In the genomic region with DNA sequence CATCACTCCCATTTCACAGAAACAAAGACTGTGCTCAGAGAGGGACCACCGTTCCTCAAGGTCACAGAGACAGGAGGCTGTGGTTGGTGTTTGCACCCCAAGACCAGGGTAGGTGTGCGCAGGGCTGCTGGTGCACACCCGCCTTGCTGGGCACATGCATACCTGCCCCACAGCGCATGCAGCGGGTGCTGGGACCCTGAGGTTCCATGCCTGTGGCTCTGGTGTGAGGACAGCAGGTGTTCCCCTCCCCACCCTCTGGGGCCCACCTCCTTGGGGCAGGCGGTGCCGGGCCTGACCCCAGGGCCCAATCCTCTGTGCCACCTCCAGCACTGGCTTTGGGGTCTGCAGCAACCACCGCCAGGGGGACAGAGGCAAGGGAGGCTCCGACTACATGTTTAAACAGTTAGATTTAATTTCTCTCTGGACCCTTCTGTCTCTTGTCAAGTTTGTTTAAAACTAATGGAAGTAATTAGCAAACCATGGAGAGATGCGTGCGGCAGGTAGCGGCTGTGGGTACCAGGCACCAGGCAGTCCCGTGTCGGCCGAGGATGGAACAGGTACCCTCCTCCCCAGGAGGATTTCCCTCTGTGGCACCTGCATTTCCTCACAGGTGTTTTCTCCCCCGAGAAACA, we compare ENCODE assay signal across 16 cellular contexts.
DNase-seq lines count a peak whose midpoint lies in the region; ATAC-seq and TF ChIP-seq lines count a peak whose summit lies in the region.
"Had no signal": no experiment of that assay in that cellular context is flagged by ENCODE, and none has a peak within 500 bp of the region (broad histone marks: within the 10 kb centered on the region; RNA-seq: fewer than 3 reads in every experiment).

No MANE protein-coding gene starts in this region.

- H3K9ac ChIP-seq in neuronal stem cell (ENCODE audit: low read depth, low read length, poor library complexity): no peak overlapping the region

- TF ChIP-seq CTCF in left ventricle myocardium inferior (IDR thresholded peaks at IDR 0.05; ENCODE audit: borderline replicate concordance): no peak

- no peaks in the 10 kb centered on the region for H3K4me1 ChIP-seq in left ventricle myocardium inferior
- H3K4me1 ChIP-seq in neuronal stem cell (ENCODE audit: control insufficient read depth in 2 of 2, insufficient read depth in 1 of 2, low read depth in 1 of 2, low read length in 2 of 2): peaks cover 13 to 16% of the 10 kb centered on the region in 2 donors

- H3K9me3 Mint-ChIP-seq in stimulated activated naive B cell treated with anti-CD40 and anti-IgM and Interleukin-4, amounts not matched to agents 10 μg/mL and 1 μg/mL and 100 μg/mL, for 72 hours: peaks cover 0 to 1% of the 10 kb centered on the region in 2 donors
- H3K9me3 Mint-ChIP-seq: CD4-positive, alpha-beta T cell had no signal

- no peak overlapping the region for H2AFZ ChIP-seq in neuronal stem cell (ENCODE audit: low read length)

- H3K27me3 Mint-ChIP-seq in T-helper 17 cell: peaks cover 5% of the 10 kb centered on the region
- peaks cover 7 to 11% of the 10 kb centered on the region in 2 donors for H3K27me3 Mint-ChIP-seq in stimulated activated naive B cell treated with anti-CD40 and anti-IgM and Interleukin-4, amounts not matched to agents 10 μg/mL and 1 μg/mL and 100 μg/mL, for 72 hours

- no peak overlapping the region for H3K27ac ChIP-seq in left ventricle myocardium inferior (replicated peaks)
- no peak overlapping the region for H3K27ac ChIP-seq in neuronal stem cell (replicated peaks; ENCODE audit: low read length)
- H3K27ac ChIP-seq: 22Rv1 had no signal

- no peaks in the 10 kb centered on the region for H3K79me1 ChIP-seq in neuronal stem cell (ENCODE audit: low read depth, low read length)

- H3K9me3 ChIP-seq in left ventricle myocardium inferior (replicated peaks): no peaks in the 10 kb centered on the region
- H3K9me3 ChIP-seq in T-helper 17 cell (ENCODE audit: control insufficient read depth, low read length, poor library complexity, severe bottlenecking): no peaks in the 10 kb centered on the region
- peaks cover 0 to 2% of the 10 kb centered on the region in 2 donors for H3K9me3 ChIP-seq in neuronal stem cell (replicated peaks in 1 of 2; ENCODE audit: control insufficient read depth in 2 of 2, insufficient read depth in 1 of 2, low read depth in 1 of 2, low read length in 2 of 2)

- H3K4me3 Mint-ChIP-seq in T-helper 17 cell: peak overlapping the region; percentile 31
- no peak overlapping the region for H3K4me3 Mint-ChIP-seq in stimulated activated naive B cell treated with anti-CD40 and anti-IgM and Interleukin-4, amounts not matched to agents 10 μg/mL and 1 μg/mL and 100 μg/mL, for 72 hours
- H3K4me3 Mint-ChIP-seq: CD4-positive, alpha-beta T cell; HFFc6 had no signal

- no CpG with 5 or more reads among the region's 16 CpGs for WGBS in neuronal stem cell (ENCODE audit: extremely low coverage in 2 of 2, insufficient read length in 2 of 2, insufficient replicate concordance in 1 of 2), 2 donors

- H3K36me3 Mint-ChIP-seq in T-helper 17 cell (ENCODE audit: low read depth): no peaks in the 10 kb centered on the region
- H3K36me3 Mint-ChIP-seq in stimulated activated naive B cell treated with anti-CD40 and anti-IgM and Interleukin-4, amounts not matched to agents 10 μg/mL and 1 μg/mL and 100 μg/mL, for 72 hours: no peaks in the 10 kb centered on the region

- no peak overlapping the region for H3K27ac Mint-ChIP-seq in T-helper 17 cell
- H3K27ac Mint-ChIP-seq in stimulated activated naive B cell treated with anti-CD40 and anti-IgM and Interleukin-4, amounts not matched to agents 10 μg/mL and 1 μg/mL and 100 μg/mL, for 72 hours: peak overlapping the region; percentile 14
- H3K27ac Mint-ChIP-seq: CD4-positive, alpha-beta T cell; HFFc6 had no signal

- H3K27me3 ChIP-seq in left ventricle myocardium inferior (ENCODE audit: low read depth) (peaks cover 91% of the 10 kb centered on the region), neuronal stem cell (ENCODE audit: control insufficient read depth in 3 of 3, insufficient read depth in 3 of 3, low read depth in 1 of 3, low read length in 3 of 3) (no peaks in the 10 kb centered on the region)

- peak overlapping the region; percentile 72 for H3K18ac ChIP-seq in neuronal stem cell (ENCODE audit: low read length)

- ATAC-seq in left cardiac atrium: no peak
- no peak for ATAC-seq in T-helper 17 cell
- ATAC-seq in stimulated activated naive B cell treated with anti-CD40 and anti-IgM and Interleukin-4, amounts not matched to agents 10 μg/mL and 1 μg/mL and 100 μg/mL, for 72 hours (replicated peaks): no peak
- ATAC-seq in HG03469 (IDR thresholded peaks at IDR 0.05; ENCODE audit: unreplicated experiment): no peak

- no peak overlapping the region for H3K4me2 ChIP-seq in neuronal stem cell (ENCODE audit: insufficient read depth, low read length, poor library complexity, severe bottlenecking)

- DNase-seq in left cardiac atrium: peak; percentile 2
- DNase-seq in left ventricle myocardium inferior: no peak
- DNase-seq in T-helper 17 cell: no peak
- no peak for DNase-seq in neuronal stem cell (ENCODE audit: low spot score)
- DNase-seq in stimulated activated naive B cell treated with anti-CD40 and anti-IgM and Interleukin-4, amounts not matched to agents 10 μg/mL and 1 μg/mL and 100 μg/mL, for 72 hours: no peak
- DNase-seq in activated CD8-positive, alpha-beta memory T cell treated with anti-CD3 and anti-CD28 coated beads for 24 hours: no peak
- DNase-seq in COLO668 (lab: John Stamatoyannopoulos, UW; ENCODE audit: unreplicated experiment): no peak
- DNase-seq: CD4-positive, alpha-beta T cell; DMS79 treated with DMSO at 0.1 percent for 48 hours; EL; GOT3; HCEC 1CT; HFFc6; IMR-90 had no signal

- H2BK120ac ChIP-seq in neuronal stem cell (ENCODE audit: low read depth, low read length): no peak overlapping the region

- H3K4me3 ChIP-seq in left ventricle myocardium inferior (no peak overlapping the region), neuronal stem cell (ENCODE audit: low read length in 2 of 2) (no peak overlapping the region)

- H2BK5ac ChIP-seq in neuronal stem cell (ENCODE audit: low read length): no peak overlapping the region

- peaks cover 2% of the 10 kb centered on the region for H3K4me1 Mint-ChIP-seq in T-helper 17 cell
- no peaks in the 10 kb centered on the region for H3K4me1 Mint-ChIP-seq in stimulated activated naive B cell treated with anti-CD40 and anti-IgM and Interleukin-4, amounts not matched to agents 10 μg/mL and 1 μg/mL and 100 μg/mL, for 72 hours

- no peak overlapping the region for H2BK12ac ChIP-seq in neuronal stem cell (ENCODE audit: low read length)

- H2AK5ac ChIP-seq in neuronal stem cell (ENCODE audit: low read depth, low read length): no peak overlapping the region

- no peak overlapping the region for H2BK15ac ChIP-seq in neuronal stem cell (ENCODE audit: low read length)

- H3K4ac ChIP-seq in neuronal stem cell (ENCODE audit: low read length): no peak overlapping the region

- no peak overlapping the region for H4K91ac ChIP-seq in neuronal stem cell (ENCODE audit: low read depth, low read length, poor library complexity)

- no peak overlapping the region for H3K14ac ChIP-seq in neuronal stem cell (ENCODE audit: low read length)

- intact Hi-C loops in left cardiac atrium (cut with DNase I) (no loop called here), left ventricle myocardium inferior (cut with micrococcal nuclease) (no loop called here)

- H3K36me3 ChIP-seq in left ventricle myocardium inferior (no peaks in the 10 kb centered on the region), neuronal stem cell (replicated peaks in 1 of 2; ENCODE audit: control insufficient read depth in 2 of 2, insufficient read depth in 2 of 2, low read length in 2 of 2) (no peaks in the 10 kb centered on the region)

- H4K8ac ChIP-seq in neuronal stem cell (ENCODE audit: low read depth, low read length): no peak overlapping the region

- H3K23ac ChIP-seq in neuronal stem cell (ENCODE audit: low read depth, low read length, poor library complexity): peak overlapping the region; percentile 76
